ENCODE assay signal across 15 cellular contexts in the genomic region with DNA sequence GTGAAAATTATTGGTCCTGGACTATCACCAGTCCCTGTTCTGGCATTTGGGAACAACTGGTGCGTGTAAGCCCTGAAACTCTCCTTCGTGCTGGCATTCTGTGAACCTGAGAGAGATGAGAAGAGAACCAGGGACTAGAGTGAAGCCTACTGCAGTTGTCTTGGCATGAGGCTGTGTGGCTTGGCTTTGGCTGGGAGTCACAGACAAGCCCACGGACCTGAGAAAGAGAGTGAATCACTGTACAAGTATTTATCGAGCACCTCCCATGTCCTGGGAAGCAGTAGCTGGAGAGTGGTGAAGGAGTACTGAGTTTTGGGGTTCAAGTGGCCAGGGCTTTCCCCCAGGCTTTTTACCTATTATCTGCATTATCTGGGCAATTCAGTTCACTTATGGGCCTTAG.
DNase-seq lines count a peak whose midpoint lies in the region; ATAC-seq lines count a peak whose summit lies in the region.
"Had no signal": no experiment of that assay in that cellular context is flagged by ENCODE, and none has a peak within 500 bp of the region (broad histone marks: within the 10 kb centered on the region; RNA-seq: fewer than 3 reads in every experiment).

No MANE protein-coding gene starts in this region.

- H3K27me3 ChIP-seq in SJSA1 (replicated peaks): no peaks in the 10 kb centered on the region
- no peaks in the 10 kb centered on the region for H3K27me3 ChIP-seq in skeletal muscle satellite cell (ENCODE audit: control insufficient read depth, insufficient read depth, low read length)
- H3K27me3 ChIP-seq: suprapubic skin had no signal

- H3K27ac Mint-ChIP-seq in activated naive CD8-positive, alpha-beta T cell treated with anti-CD3 and anti-CD28 coated beads for 36 hours: no peak overlapping the region
- H3K27ac Mint-ChIP-seq: activated B cell treated with CpG ODN at 0.5 μM for 24 hours had no signal

- no peaks in the 10 kb centered on the region for H3K9me3 Mint-ChIP-seq in activated naive CD8-positive, alpha-beta T cell treated with anti-CD3 and anti-CD28 coated beads for 36 hours
- H3K9me3 Mint-ChIP-seq: activated B cell treated with CpG ODN at 0.5 μM for 24 hours had no signal

- no peak overlapping the region for H3K4me3 ChIP-seq in SJSA1
- H3K4me3 ChIP-seq in skeletal muscle satellite cell (ENCODE audit: low read length): no peak overlapping the region
- H3K4me3 ChIP-seq: suprapubic skin had no signal

- peak overlapping the region; percentile 28 for H3K9ac ChIP-seq in skeletal muscle satellite cell (ENCODE audit: low read depth, low read length)

- no peaks in the 10 kb centered on the region for H3K27me3 Mint-ChIP-seq in activated naive CD8-positive, alpha-beta T cell treated with anti-CD3 and anti-CD28 coated beads for 36 hours
- H3K27me3 Mint-ChIP-seq: activated B cell treated with CpG ODN at 0.5 μM for 24 hours had no signal

- H3K27ac ChIP-seq in SJSA1: peak overlapping the region; percentile 34; the same call in 1 of the 2 replicates
- H3K27ac ChIP-seq: suprapubic skin had no signal

- H3K36me3 ChIP-seq in SJSA1 (no peaks in the 10 kb centered on the region), skeletal muscle satellite cell (ENCODE audit: insufficient read depth, low read length) (no peaks in the 10 kb centered on the region)
- H3K36me3 ChIP-seq: suprapubic skin had no signal

- ATAC-seq in GM21367 (IDR thresholded peaks at IDR 0.05; ENCODE audit: unreplicated experiment): no peak

- H3K9me3 ChIP-seq in SJSA1 (replicated peaks): no peaks in the 10 kb centered on the region
- H3K9me3 ChIP-seq in skeletal muscle satellite cell (replicated peaks; ENCODE audit: low read length): no peaks in the 10 kb centered on the region
- H3K9me3 ChIP-seq: Caco-2, suprapubic skin had no signal

- H3K4me1 ChIP-seq in SJSA1 (replicated peaks): peaks cover 12% of the 10 kb centered on the region
- H3K4me1 ChIP-seq in skeletal muscle satellite cell (ENCODE audit: control insufficient read depth, insufficient read depth, low read length): peaks cover 38% of the 10 kb centered on the region
- H3K4me1 ChIP-seq: Caco-2 had no signal

- no peak overlapping the region for H3K4me3 Mint-ChIP-seq in activated naive CD8-positive, alpha-beta T cell treated with anti-CD3 and anti-CD28 coated beads for 36 hours
- H3K4me3 Mint-ChIP-seq: activated B cell treated with CpG ODN at 0.5 μM for 24 hours had no signal

- H3K4me1 Mint-ChIP-seq in activated naive CD8-positive, alpha-beta T cell treated with anti-CD3 and anti-CD28 coated beads for 36 hours: no peaks in the 10 kb centered on the region

- peak overlapping the region; percentile 47 for H3K4me2 ChIP-seq in skeletal muscle satellite cell (ENCODE audit: low read length)

- H3K36me3 Mint-ChIP-seq in activated naive CD8-positive, alpha-beta T cell treated with anti-CD3 and anti-CD28 coated beads for 36 hours: peaks cover 17% of the 10 kb centered on the region

- peak; percentile 47 for DNase-seq in GM04503 (ENCODE audit: low read depth)
- peak; percentile 21 to 46 for DNase-seq in SJSA1 (ENCODE audit: low read depth in 1 of 2, low spot score in 2 of 2)
- peak; percentile 71 for DNase-seq in fibroblast of peridontal ligament (ENCODE audit: extremely low read depth)
- no peak for DNase-seq in activated naive CD8-positive, alpha-beta T cell treated with anti-CD3 and anti-CD28 coated beads for 36 hours
- no peak for DNase-seq in SHP77 treated with DMSO at 0.1 percent for 48 hours (lab: John Stamatoyannopoulos, UW)
- DNase-seq in NCI-H1694 (lab: John Stamatoyannopoulos, UW): no peak
- DNase-seq: activated B cell treated with CpG ODN at 0.5 μM for 24 hours; amniotic stem cell; Caco-2; effector CD8-positive, alpha-beta T cell; midbrain; NCI-H187 treated with DMSO at 0.1 percent for 48 hours had no signal

Comparison
In these comparisons a context has a peak if more than half of its experiments do, and no peak if none do; other contexts are left out.
1. DNase-seq: peak in GM04503 (single experiment), SJSA1 (2 of 2) and fibroblast of peridontal ligament (single experiment); none in activated naive CD8-positive, alpha-beta T cell treated with anti-CD3 and anti-CD28 coated beads for 36 hours (single experiment), SHP77 treated with DMSO at 0.1 percent for 48 hours (single experiment) and NCI-H1694 (single experiment).